ENCODE assay signal across 1 cellular context in the genomic region with DNA sequence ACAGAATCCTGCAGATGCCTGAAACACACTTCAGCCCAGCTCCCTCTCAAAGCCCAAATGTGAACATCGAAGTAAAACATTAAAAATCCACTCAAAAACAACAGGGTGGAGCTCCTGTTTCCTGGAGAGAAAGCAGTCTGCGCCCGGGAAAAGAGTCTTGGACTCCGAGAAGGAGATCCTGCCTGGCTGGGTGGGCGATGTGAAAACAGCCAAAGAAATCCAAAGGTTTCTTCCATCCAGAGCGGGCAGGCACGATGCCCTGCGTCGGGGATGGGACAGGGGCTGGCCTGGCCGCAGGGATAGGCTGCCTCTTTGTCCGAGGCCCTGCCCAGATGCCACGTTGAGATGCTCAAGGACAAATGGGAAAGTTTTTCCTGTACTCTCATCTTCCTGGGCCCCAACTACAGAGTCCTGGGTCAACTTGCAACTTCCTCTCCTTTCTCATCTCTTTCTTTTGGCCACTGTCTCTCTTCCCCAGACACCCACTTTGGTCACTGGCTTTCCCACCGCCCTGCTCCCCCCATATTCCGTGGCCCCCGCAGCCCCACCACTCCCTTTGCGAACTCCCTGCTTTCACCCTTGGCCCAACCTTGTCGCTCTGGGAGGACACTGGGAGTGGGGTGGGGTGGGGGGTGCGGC.
A peak's percentile ranks its signal among the peaks of the same experiment; 100 is the strongest.
TF ChIP-seq lines count a peak whose summit lies in the region.

No MANE protein-coding gene starts in this region.

TF ChIP-seq in HepG2, 621 proteins besides CTCF, POLR2A, EP300 and RAD21 (continued from another document and continues in another):
- TF ChIP-seq ATF7-NPFF (CRISPR knock-in tag; IDR thresholded peaks at IDR 0.05; ENCODE audit: low read depth): no peak
- TF ChIP-seq SMARCE1 (IDR thresholded peaks at IDR 0.05; ENCODE audit: borderline replicate concordance): no peak
- TF ChIP-seq, protein P1, sequence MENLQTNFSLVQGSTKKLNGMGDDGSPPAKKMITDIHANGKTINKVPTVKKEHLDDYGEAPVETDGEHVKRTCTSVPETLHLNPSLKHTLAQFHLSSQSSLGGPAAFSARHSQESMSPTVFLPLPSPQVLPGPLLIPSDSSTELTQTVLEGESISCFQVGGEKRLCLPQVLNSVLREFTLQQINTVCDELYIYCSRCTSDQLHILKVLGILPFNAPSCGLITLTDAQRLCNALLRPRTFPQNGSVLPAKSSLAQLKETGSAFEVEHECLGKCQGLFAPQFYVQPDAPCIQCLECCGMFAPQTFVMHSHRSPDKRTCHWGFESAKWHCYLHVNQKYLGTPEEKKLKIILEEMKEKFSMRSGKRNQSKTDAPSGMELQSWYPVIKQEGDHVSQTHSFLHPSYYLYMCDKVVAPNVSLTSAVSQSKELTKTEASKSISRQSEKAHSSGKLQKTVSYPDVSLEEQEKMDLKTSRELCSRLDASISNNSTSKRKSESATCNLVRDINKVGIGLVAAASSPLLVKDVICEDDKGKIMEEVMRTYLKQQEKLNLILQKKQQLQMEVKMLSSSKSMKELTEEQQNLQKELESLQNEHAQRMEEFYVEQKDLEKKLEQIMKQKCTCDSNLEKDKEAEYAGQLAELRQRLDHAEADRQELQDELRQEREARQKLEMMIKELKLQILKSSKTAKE (CRISPR knock-in tag; IDR thresholded peaks at IDR 0.05; ENCODE audit: borderline replicate concordance): no peak
- no peak for TF ChIP-seq HNRNPLL (IDR thresholded peaks at IDR 0.05; ENCODE audit: low read depth, low read length, poor library complexity, severe bottlenecking)
- no peak for TF ChIP-seq ZSCAN30 (CRISPR knock-in tag; IDR thresholded peaks at IDR 0.05)
- no peak for TF ChIP-seq ZBTB21 (CRISPR knock-in tag; IDR thresholded peaks at IDR 0.05)
- no peak for TF ChIP-seq ZNF225 (CRISPR knock-in tag; IDR thresholded peaks at IDR 0.05)
- no peak for TF ChIP-seq FOXO1 (CRISPR knock-in tag; IDR thresholded peaks at IDR 0.05)
- no peak for TF ChIP-seq ZNF44 (CRISPR knock-in tag; IDR thresholded peaks at IDR 0.05)
- no peak for TF ChIP-seq GPN1 (CRISPR knock-in tag; IDR thresholded peaks at IDR 0.05; ENCODE audit: borderline replicate concordance)
- TF ChIP-seq CC2D1A (CRISPR knock-in tag; IDR thresholded peaks at IDR 0.05): 0 out of 2 replicates have a peak, but pooled peaks have one; percentile 10
- TF ChIP-seq JUN (CRISPR knock-in tag; IDR thresholded peaks at IDR 0.05): no peak
- TF ChIP-seq, protein P2, sequence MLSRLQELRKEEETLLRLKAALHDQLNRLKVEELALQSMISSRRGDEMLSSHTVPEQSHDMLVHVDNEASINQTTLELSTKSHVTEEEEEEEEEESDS (CRISPR knock-in tag; IDR thresholded peaks at IDR 0.05; ENCODE audit: borderline replicate concordance): no peak
- peak; percentile 65; the same call in 1 of the 2 replicates for TF ChIP-seq DMAP1 (CRISPR knock-in tag; IDR thresholded peaks at IDR 0.05)
- TF ChIP-seq SP1 (IDR thresholded peaks at IDR 0.05): no peak
- no peak for TF ChIP-seq SP1 (CRISPR knock-in tag; IDR thresholded peaks at IDR 0.05)
- no peak for TF ChIP-seq RBAK (CRISPR knock-in tag; IDR thresholded peaks at IDR 0.05)
- no peak for TF ChIP-seq ZNF34 (CRISPR knock-in tag; IDR thresholded peaks at IDR 0.05; ENCODE audit: borderline replicate concordance)
- TF ChIP-seq, protein P3, sequence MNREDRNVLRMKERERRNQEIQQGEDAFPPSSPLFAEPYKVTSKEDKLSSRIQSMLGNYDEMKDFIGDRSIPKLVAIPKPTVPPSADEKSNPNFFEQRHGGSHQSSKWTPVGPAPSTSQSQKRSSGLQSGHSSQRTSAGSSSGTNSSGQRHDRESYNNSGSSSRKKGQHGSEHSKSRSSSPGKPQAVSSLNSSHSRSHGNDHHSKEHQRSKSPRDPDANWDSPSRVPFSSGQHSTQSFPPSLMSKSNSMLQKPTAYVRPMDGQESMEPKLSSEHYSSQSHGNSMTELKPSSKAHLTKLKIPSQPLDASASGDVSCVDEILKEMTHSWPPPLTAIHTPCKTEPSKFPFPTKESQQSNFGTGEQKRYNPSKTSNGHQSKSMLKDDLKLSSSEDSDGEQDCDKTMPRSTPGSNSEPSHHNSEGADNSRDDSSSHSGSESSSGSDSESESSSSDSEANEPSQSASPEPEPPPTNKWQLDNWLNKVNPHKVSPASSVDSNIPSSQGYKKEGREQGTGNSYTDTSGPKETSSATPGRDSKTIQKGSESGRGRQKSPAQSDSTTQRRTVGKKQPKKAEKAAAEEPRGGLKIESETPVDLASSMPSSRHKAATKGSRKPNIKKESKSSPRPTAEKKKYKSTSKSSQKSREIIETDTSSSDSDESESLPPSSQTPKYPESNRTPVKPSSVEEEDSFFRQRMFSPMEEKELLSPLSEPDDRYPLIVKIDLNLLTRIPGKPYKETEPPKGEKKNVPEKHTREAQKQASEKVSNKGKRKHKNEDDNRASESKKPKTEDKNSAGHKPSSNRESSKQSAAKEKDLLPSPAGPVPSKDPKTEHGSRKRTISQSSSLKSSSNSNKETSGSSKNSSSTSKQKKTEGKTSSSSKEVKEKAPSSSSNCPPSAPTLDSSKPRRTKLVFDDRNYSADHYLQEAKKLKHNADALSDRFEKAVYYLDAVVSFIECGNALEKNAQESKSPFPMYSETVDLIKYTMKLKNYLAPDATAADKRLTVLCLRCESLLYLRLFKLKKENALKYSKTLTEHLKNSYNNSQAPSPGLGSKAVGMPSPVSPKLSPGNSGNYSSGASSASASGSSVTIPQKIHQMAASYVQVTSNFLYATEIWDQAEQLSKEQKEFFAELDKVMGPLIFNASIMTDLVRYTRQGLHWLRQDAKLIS (CRISPR knock-in tag; IDR thresholded peaks at IDR 0.05): no peak; the same call in 1 of the 2 replicates
- no peak for TF ChIP-seq ATRX (CRISPR knock-in tag; IDR thresholded peaks at IDR 0.05; ENCODE audit: borderline replicate concordance)
- no peak for TF ChIP-seq ZSCAN22 (CRISPR knock-in tag; IDR thresholded peaks at IDR 0.05)
- no peak for TF ChIP-seq ZEB1 (IDR thresholded peaks at IDR 0.05; ENCODE audit: insufficient replicate concordance, low read depth)
- TF ChIP-seq SRSF1 (optimal IDR thresholded peaks at IDR 0.05; ENCODE audit: low read depth, low read length): no peak
- TF ChIP-seq DNMT3B (CRISPR knock-in tag; conservative IDR thresholded peaks at IDR 0.05): no peak
- no peak for TF ChIP-seq NBN (conservative IDR thresholded peaks at IDR 0.05)
- TF ChIP-seq, protein P4, sequence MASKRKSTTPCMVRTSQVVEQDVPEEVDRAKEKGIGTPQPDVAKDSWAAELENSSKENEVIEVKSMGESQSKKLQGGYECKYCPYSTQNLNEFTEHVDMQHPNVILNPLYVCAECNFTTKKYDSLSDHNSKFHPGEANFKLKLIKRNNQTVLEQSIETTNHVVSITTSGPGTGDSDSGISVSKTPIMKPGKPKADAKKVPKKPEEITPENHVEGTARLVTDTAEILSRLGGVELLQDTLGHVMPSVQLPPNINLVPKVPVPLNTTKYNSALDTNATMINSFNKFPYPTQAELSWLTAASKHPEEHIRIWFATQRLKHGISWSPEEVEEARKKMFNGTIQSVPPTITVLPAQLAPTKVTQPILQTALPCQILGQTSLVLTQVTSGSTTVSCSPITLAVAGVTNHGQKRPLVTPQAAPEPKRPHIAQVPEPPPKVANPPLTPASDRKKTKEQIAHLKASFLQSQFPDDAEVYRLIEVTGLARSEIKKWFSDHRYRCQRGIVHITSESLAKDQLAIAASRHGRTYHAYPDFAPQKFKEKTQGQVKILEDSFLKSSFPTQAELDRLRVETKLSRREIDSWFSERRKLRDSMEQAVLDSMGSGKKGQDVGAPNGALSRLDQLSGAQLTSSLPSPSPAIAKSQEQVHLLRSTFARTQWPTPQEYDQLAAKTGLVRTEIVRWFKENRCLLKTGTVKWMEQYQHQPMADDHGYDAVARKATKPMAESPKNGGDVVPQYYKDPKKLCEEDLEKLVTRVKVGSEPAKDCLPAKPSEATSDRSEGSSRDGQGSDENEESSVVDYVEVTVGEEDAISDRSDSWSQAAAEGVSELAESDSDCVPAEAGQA (IDR thresholded peaks at IDR 0.05; ENCODE audit: low read depth): no peak
- TF ChIP-seq, protein P4 (CRISPR knock-in tag; IDR thresholded peaks at IDR 0.05; ENCODE audit: borderline replicate concordance): peak; percentile 63; the same call in 1 of the 2 replicates
- peak; percentile 56 for TF ChIP-seq GABPB1 (CRISPR knock-in tag; IDR thresholded peaks at IDR 0.05)
- no peak for TF ChIP-seq HNRNPH1 (optimal IDR thresholded peaks at IDR 0.05; ENCODE audit: low read depth, low read length)
- no peak for TF ChIP-seq ZNF180 (CRISPR knock-in tag; IDR thresholded peaks at IDR 0.05; ENCODE audit: borderline replicate concordance, low read depth)
- TF ChIP-seq NCOR1 (IDR thresholded peaks at IDR 0.05; ENCODE audit: borderline replicate concordance, low read length): no peak
- TF ChIP-seq ZNF780A (CRISPR knock-in tag; IDR thresholded peaks at IDR 0.05): no peak
- TF ChIP-seq ZNF430 (CRISPR knock-in tag; IDR thresholded peaks at IDR 0.05): no peak
- TF ChIP-seq, protein P5, sequence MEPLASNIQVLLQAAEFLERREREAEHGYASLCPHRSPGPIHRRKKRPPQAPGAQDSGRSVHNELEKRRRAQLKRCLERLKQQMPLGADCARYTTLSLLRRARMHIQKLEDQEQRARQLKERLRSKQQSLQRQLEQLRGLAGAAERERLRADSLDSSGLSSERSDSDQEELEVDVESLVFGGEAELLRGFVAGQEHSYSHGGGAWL (CRISPR knock-in tag; IDR thresholded peaks at IDR 0.05): 0 out of 2 replicates have a peak, but pooled peaks have one; percentile 20
- TF ChIP-seq, protein P6, sequence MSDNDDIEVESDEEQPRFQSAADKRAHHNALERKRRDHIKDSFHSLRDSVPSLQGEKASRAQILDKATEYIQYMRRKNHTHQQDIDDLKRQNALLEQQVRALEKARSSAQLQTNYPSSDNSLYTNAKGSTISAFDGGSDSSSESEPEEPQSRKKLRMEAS (IDR thresholded peaks at IDR 0.05): peak; percentile 71; the same call in 1 of the 2 replicates
- TF ChIP-seq ZNF549 (CRISPR knock-in tag; IDR thresholded peaks at IDR 0.05): no peak
- TF ChIP-seq ZNF136 (CRISPR knock-in tag; IDR thresholded peaks at IDR 0.05; ENCODE audit: low read depth): no peak
- TF ChIP-seq, protein P7, sequence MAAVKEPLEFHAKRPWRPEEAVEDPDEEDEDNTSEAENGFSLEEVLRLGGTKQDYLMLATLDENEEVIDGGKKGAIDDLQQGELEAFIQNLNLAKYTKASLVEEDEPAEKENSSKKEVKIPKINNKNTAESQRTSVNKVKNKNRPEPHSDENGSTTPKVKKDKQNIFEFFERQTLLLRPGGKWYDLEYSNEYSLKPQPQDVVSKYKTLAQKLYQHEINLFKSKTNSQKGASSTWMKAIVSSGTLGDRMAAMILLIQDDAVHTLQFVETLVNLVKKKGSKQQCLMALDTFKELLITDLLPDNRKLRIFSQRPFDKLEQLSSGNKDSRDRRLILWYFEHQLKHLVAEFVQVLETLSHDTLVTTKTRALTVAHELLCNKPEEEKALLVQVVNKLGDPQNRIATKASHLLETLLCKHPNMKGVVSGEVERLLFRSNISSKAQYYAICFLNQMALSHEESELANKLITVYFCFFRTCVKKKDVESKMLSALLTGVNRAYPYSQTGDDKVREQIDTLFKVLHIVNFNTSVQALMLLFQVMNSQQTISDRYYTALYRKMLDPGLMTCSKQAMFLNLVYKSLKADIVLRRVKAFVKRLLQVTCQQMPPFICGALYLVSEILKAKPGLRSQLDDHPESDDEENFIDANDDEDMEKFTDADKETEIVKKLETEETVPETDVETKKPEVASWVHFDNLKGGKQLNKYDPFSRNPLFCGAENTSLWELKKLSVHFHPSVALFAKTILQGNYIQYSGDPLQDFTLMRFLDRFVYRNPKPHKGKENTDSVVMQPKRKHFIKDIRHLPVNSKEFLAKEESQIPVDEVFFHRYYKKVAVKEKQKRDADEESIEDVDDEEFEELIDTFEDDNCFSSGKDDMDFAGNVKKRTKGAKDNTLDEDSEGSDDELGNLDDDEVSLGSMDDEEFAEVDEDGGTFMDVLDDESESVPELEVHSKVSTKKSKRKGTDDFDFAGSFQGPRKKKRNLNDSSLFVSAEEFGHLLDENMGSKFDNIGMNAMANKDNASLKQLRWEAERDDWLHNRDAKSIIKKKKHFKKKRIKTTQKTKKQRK (IDR thresholded peaks at IDR 0.05; ENCODE audit: low read length): no peak
- peak; percentile 68; the same call in 1 of the 2 replicates for TF ChIP-seq ZFP37 (CRISPR knock-in tag; IDR thresholded peaks at IDR 0.05; ENCODE audit: borderline replicate concordance)
- no peak for TF ChIP-seq ZNF552 (CRISPR knock-in tag; IDR thresholded peaks at IDR 0.05; ENCODE audit: borderline replicate concordance)
- TF ChIP-seq, protein P8, sequence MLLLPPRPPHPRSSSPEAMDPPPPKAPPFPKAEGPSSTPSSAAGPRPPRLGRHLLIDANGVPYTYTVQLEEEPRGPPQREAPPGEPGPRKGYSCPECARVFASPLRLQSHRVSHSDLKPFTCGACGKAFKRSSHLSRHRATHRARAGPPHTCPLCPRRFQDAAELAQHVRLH (CRISPR knock-in tag; IDR thresholded peaks at IDR 0.05; ENCODE audit: borderline replicate concordance, low read depth): 0 out of 2 replicates have a peak, but pooled peaks have one; percentile 20
- no peak for TF ChIP-seq PCBP2 (optimal IDR thresholded peaks at IDR 0.05; ENCODE audit: low read depth, low read length, poor library complexity, severe bottlenecking)
- TF ChIP-seq AGO2 (optimal IDR thresholded peaks at IDR 0.05; ENCODE audit: low read depth, low read length): no peak
- TF ChIP-seq, protein P9, sequence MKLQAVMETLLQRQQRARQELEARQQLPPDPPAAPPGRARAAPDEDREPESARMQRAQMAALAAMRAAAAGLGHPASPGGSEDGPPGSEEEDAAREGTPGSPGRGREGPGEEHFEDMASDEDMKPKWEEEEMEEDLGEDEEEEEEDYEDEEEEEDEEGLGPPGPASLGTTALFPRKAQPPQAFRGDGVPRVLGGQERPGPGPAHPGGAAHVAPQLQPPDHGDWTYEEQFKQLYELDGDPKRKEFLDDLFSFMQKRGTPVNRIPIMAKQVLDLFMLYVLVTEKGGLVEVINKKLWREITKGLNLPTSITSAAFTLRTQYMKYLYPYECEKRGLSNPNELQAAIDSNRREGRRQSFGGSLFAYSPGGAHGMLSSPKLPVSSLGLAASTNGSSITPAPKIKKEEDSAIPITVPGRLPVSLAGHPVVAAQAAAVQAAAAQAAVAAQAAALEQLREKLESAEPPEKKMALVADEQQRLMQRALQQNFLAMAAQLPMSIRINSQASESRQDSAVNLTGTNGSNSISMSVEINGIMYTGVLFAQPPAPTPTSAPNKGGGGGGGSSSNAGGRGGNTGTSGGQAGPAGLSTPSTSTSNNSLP (IDR thresholded peaks at IDR 0.05; ENCODE audit: low read depth, low read length): no peak
- 0 out of 2 replicates have a peak, but pooled peaks have one; percentile 39 for TF ChIP-seq HNRNPL (IDR thresholded peaks at IDR 0.05; ENCODE audit: low read depth, low read length)
- no peak for TF ChIP-seq ZNF317 (CRISPR knock-in tag; IDR thresholded peaks at IDR 0.05)
